22 cellular contexts compared by ENCODE assay signal in the genomic region with DNA sequence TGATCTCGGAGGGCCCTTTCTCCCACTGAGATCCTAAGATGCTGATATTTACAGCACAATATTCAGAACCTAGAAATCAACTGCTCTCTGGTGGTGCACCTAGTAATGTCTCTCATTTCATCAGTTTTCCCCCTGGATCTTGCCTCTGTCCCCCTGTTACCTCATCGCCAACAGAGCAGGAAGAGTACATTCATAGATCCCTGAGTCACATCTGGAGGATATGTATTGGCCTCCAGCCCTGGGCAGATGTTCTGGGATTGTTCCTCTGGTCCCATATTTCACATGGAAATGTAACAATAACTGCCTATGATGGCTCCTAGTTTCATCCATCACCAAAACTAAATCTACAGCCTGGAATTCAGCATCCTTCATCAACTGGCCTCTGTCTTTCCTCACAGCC.
"Had no signal": no experiment of that assay in that cellular context is flagged by ENCODE, and none has a peak within 500 bp of the region (broad histone marks: within the 10 kb centered on the region; RNA-seq: fewer than 3 reads in every experiment).

No MANE protein-coding gene starts in this region.

- H3K36me3 ChIP-seq: adrenal gland, SJCRH30 had no signal

- H3K4me3 Mint-ChIP-seq: activated CD4-positive, alpha-beta T cell treated with anti-CD3 and anti-CD28 coated beads, Interleukin-2, amount 10 ng/mL, durations not matched to agents 24 days and 14 days; activated CD8-positive, alpha-beta T cell treated with anti-CD3 and anti-CD28 coated beads, Interleukin-2, amount 10 ng/mL, durations not matched to agents 7 days and 5 days; activated naive CD4-positive, alpha-beta T cell treated with anti-CD3 and anti-CD28 coated beads for 36 hours; activated T-cell treated with anti-CD3 and anti-CD28 coated beads, Interleukin-2, amount 50 U/mL, for 4 hours; activated T-helper 1 cell treated with anti-CD3 and anti-CD28 coated beads, Interleukin-12 subunit alpha, Interleukin-12 subunit beta, Interleukin-2, Interleukin-4 antibody, amounts not matched to agents 30 ng/mL and 10 ng/mL and 1 ng/mL, durations not matched to agents 14 hours and 24 hours and 36 hours had no signal

- H3K4me3 ChIP-seq: adrenal gland, body of pancreas, K562, SJCRH30, SK-N-MC had no signal

- H3K27me3 Mint-ChIP-seq: activated CD4-positive, alpha-beta T cell treated with anti-CD3 and anti-CD28 coated beads, Interleukin-2, amount 10 ng/mL, durations not matched to agents 24 days and 14 days had no signal

- H3K9me3 Mint-ChIP-seq: activated CD4-positive, alpha-beta T cell treated with anti-CD3 and anti-CD28 coated beads, Interleukin-2, amount 10 ng/mL, durations not matched to agents 24 days and 14 days; activated naive CD4-positive, alpha-beta T cell treated with anti-CD3 and anti-CD28 coated beads for 36 hours; activated T-cell treated with anti-CD3 and anti-CD28 coated beads, Interleukin-2, amount 50 U/mL, for 4 hours; activated T-helper 1 cell treated with anti-CD3 and anti-CD28 coated beads, Interleukin-12 subunit alpha, Interleukin-12 subunit beta, Interleukin-2, Interleukin-4 antibody, amounts not matched to agents 30 ng/mL and 10 ng/mL and 1 ng/mL, durations not matched to agents 14 hours and 24 hours and 36 hours had no signal

- H3K4me1 Mint-ChIP-seq: activated CD4-positive, alpha-beta T cell treated with anti-CD3 and anti-CD28 coated beads, Interleukin-2, amount 10 ng/mL, durations not matched to agents 24 days and 14 days had no signal

- H3K27ac ChIP-seq: adrenal gland, body of pancreas, SJCRH30, SK-N-MC had no signal

- H3K4me1 ChIP-seq: adrenal gland, body of pancreas, SJCRH30 had no signal

- H3K27me3 ChIP-seq: adrenal gland, body of pancreas, SJCRH30 had no signal

- ATAC-seq: activated CD8-positive, alpha-beta T cell treated with anti-CD3 and anti-CD28 coated beads, Interleukin-2, amount 10 ng/mL, durations not matched to agents 7 days and 5 days; activated naive CD4-positive, alpha-beta T cell treated with anti-CD3 and anti-CD28 coated beads, Interleukin-2, amount 50 U/mL, for 72 hours; activated T-cell treated with anti-CD3 and anti-CD28 coated beads, Interleukin-2, amount 50 U/mL, for 4 hours; body of pancreas; K562; Panc1 had no signal

- H3K9me3 ChIP-seq: adrenal gland, body of pancreas, SJCRH30 had no signal

- H3K27ac Mint-ChIP-seq: activated CD4-positive, alpha-beta T cell treated with anti-CD3 and anti-CD28 coated beads, Interleukin-2, amount 10 ng/mL, durations not matched to agents 24 days and 14 days; activated CD8-positive, alpha-beta T cell treated with anti-CD3 and anti-CD28 coated beads, Interleukin-2, amount 10 ng/mL, durations not matched to agents 7 days and 5 days; activated naive CD4-positive, alpha-beta T cell treated with anti-CD3 and anti-CD28 coated beads for 36 hours; activated naive CD4-positive, alpha-beta T cell treated with anti-CD3 and anti-CD28 coated beads, Interleukin-2, amount 50 U/mL, for 72 hours; activated T-helper 1 cell treated with anti-CD3 and anti-CD28 coated beads, Interleukin-12 subunit alpha, Interleukin-12 subunit beta, Interleukin-2, Interleukin-4 antibody, amounts not matched to agents 30 ng/mL and 10 ng/mL and 1 ng/mL, durations not matched to agents 14 hours and 24 hours and 36 hours had no signal

- H3K36me3 Mint-ChIP-seq: activated naive CD4-positive, alpha-beta T cell treated with anti-CD3 and anti-CD28 coated beads, Interleukin-2, amount 50 U/mL, for 72 hours had no signal

- DNase-seq: activated CD4-positive, alpha-beta T cell treated with anti-CD3 and anti-CD28 coated beads, Interleukin-2, amount 10 ng/mL, durations not matched to agents 24 days and 14 days; activated CD4-positive, alpha-beta T cell treated with anti-CD3 and anti-CD28 coated beads, Interleukin-2, amount 50 U/mL, for 48 hours; activated CD8-positive, alpha-beta T cell treated with anti-CD3 and anti-CD28 coated beads, Interleukin-2, amount 10 ng/mL, durations not matched to agents 7 days and 5 days; activated gamma-delta T cell treated with Interleukin-2 at 50 U/mL for 16 hours; activated naive CD4-positive, alpha-beta T cell treated with anti-CD3 and anti-CD28 coated beads for 36 hours; activated T-cell treated with anti-CD3 and anti-CD28 coated beads, Interleukin-2, amount 50 U/mL, for 4 hours; adrenal gland; body of pancreas; central memory CD4-positive, alpha-beta T cell; NCI-H1417 treated with DMSO at 0.1 percent for 48 hours; NCI-H1694 treated with DMSO at 0.1 percent for 48 hours; NCI-H2029; NCI-H345; NCI-H524 treated with DMSO at 0.1 percent for 48 hours; SHP77; SJCRH30; T1000 had no signal
